ENCODE assay signal across 8 cellular contexts in genomic region chr10:24721254-24722106, GRCh38. TPM values are rescaled to one million over a fixed set of nuclear protein-coding genes. Genes with fewer than 3 reads are reported as not detected.
DNase-seq lines count a peak whose midpoint lies in the region; ATAC-seq and TF ChIP-seq lines count a peak whose summit lies in the region.

No MANE protein-coding gene starts in this region.

- DNase-seq in CD4-positive, CD25-positive, alpha-beta regulatory T cell, result no peak
- DNase-seq in LoVo (ENCODE audit: low spot score), result peak; percentile 26
- peak; percentile 48 for DNase-seq in dermis blood vessel endothelial cell
- peak; percentile 52 for DNase-seq in mesenchymal stem cell
- peak; percentile 46 for DNase-seq in transverse colon
- no peak for DNase-seq in NCI-H1930 (lab: John Stamatoyannopoulos, UW)
- no peak for DNase-seq in SKM-1 (lab: John Stamatoyannopoulos, UW; ENCODE audit: unreplicated experiment)

- no peaks in the 10 kb centered on the region for H3K9me3 ChIP-seq in CD4-positive, CD25-positive, alpha-beta regulatory T cell (ENCODE audit: control insufficient read depth in 2 of 2, low read length in 2 of 2)
- H3K9me3 ChIP-seq in mesenchymal stem cell (ENCODE audit: control insufficient read depth, low read length) (no peaks in the 10 kb centered on the region), transverse colon (no peaks in the 10 kb centered on the region)

- TF ChIP-seq CTCF in transverse colon (IDR thresholded peaks at IDR 0.05), result peak in 1 of 5 experiments; percentile 14

- H3K27ac Mint-ChIP-seq in CD4-positive, CD25-positive, alpha-beta regulatory T cell, result peak overlapping the region in 1 of 3 donors; percentile 93

- no peak overlapping the region for H3K27ac ChIP-seq in CD4-positive, CD25-positive, alpha-beta regulatory T cell (ENCODE audit: insufficient read depth, low read length, poor library complexity, severe bottlenecking)
- H3K27ac ChIP-seq in mesenchymal stem cell (ENCODE audit: low read length, poor library complexity, severe bottlenecking) (peak overlapping the region; percentile 45), transverse colon (peak overlapping the region; percentile 97 to 99 (median 98))

- no peak for ATAC-seq in CD4-positive, CD25-positive, alpha-beta regulatory T cell (ENCODE audit: low read depth in 2 of 2)
- no peak for ATAC-seq in GM21381 (IDR thresholded peaks at IDR 0.05; ENCODE audit: unreplicated experiment)

- peak overlapping the region; percentile 94 for H3K9ac ChIP-seq in mesenchymal stem cell (ENCODE audit: low read length)

- no peak overlapping the region for H2BK5ac ChIP-seq in mesenchymal stem cell (ENCODE audit: low read depth, low read length, poor library complexity, severe bottlenecking)

- peak overlapping the region in 1 of 2 experiments; percentile 67 for H3K23ac ChIP-seq in mesenchymal stem cell (ENCODE audit: low read length in 2 of 2)

- peak overlapping the region; percentile 19 for H4K8ac ChIP-seq in mesenchymal stem cell (ENCODE audit: low read length)

- peak overlapping the region; percentile 91 to 94 (median 92) for H3K4me3 Mint-ChIP-seq in CD4-positive, CD25-positive, alpha-beta regulatory T cell

- peaks cover 29% of the 10 kb centered on the region for H3K4me1 ChIP-seq in CD4-positive, CD25-positive, alpha-beta regulatory T cell (ENCODE audit: control insufficient read depth, insufficient read depth, low read length, poor library complexity, severe bottlenecking)
- H3K4me1 ChIP-seq in mesenchymal stem cell (ENCODE audit: control insufficient read depth, insufficient read depth, low read depth, low read length) (peaks cover 6% of the 10 kb centered on the region), transverse colon (peaks cover 5 to 58% (median 39%) of the 10 kb centered on the region in 4 donors)

- WGBS in mesenchymal stem cell, result 3% methylated on average over 32 of the region's 34 CpGs
- 22 to 26% methylated on average over 4 to 29 of the region's 34 CpGs for WGBS in transverse colon (ENCODE audit: low coverage in 1 of 2), 2 donors

- intact Hi-C loops in transverse colon (cut with DNase I; ENCODE audit: low total_unique reads), result no loop called here

- peaks cover 11% of the 10 kb centered on the region for H3K27me3 Mint-ChIP-seq in CD4-positive, CD25-positive, alpha-beta regulatory T cell

- peaks cover 8 to 29% (median 21%) of the 10 kb centered on the region in 4 donors for H3K4me1 Mint-ChIP-seq in CD4-positive, CD25-positive, alpha-beta regulatory T cell

- TF ChIP-seq EP300 in transverse colon (IDR thresholded peaks at IDR 0.05; ENCODE audit: low read depth), result no peak

- peak overlapping the region in 1 of 2 experiments; percentile 58 for H3K14ac ChIP-seq in mesenchymal stem cell (ENCODE audit: low read length in 2 of 2)

- H2BK15ac ChIP-seq in mesenchymal stem cell (ENCODE audit: low read depth, poor library complexity, severe bottlenecking), result no peak overlapping the region

- H3K36me3 Mint-ChIP-seq in CD4-positive, CD25-positive, alpha-beta regulatory T cell, result no peaks in the 10 kb centered on the region

- no peak overlapping the region for H4K91ac ChIP-seq in mesenchymal stem cell (ENCODE audit: low read length)

- H3K9me3 Mint-ChIP-seq in CD4-positive, CD25-positive, alpha-beta regulatory T cell, result no peaks in the 10 kb centered on the region

- H3K4me3 ChIP-seq in CD4-positive, CD25-positive, alpha-beta regulatory T cell (ENCODE audit: low read depth, low read length), result peak overlapping the region; percentile 32
- H3K4me3 ChIP-seq in mesenchymal stem cell (ENCODE audit: insufficient read depth in 1 of 2, low read depth in 1 of 2, low read length in 2 of 2) (peak overlapping the region; percentile 51 to 93), transverse colon (peak overlapping the region; percentile 27 to 93 (median 75))

- H2AK5ac ChIP-seq in mesenchymal stem cell (ENCODE audit: low read length, severe bottlenecking), result no peak overlapping the region

- H3K27me3 ChIP-seq in CD4-positive, CD25-positive, alpha-beta regulatory T cell (ENCODE audit: control insufficient read depth, insufficient read depth, low read length), result no peaks in the 10 kb centered on the region
- H3K27me3 ChIP-seq in mesenchymal stem cell (ENCODE audit: control insufficient read depth in 1 of 2, insufficient read depth in 1 of 2, low read length in 2 of 2), result no peaks in the 10 kb centered on the region
- no peaks in the 10 kb centered on the region for H3K27me3 ChIP-seq in transverse colon

- H2BK120ac ChIP-seq in mesenchymal stem cell (ENCODE audit: low read depth, low read length), result no peak overlapping the region

- TF ChIP-seq POLR2A in transverse colon (IDR thresholded peaks at IDR 0.05), result peak; percentile 15

- H3K18ac ChIP-seq in mesenchymal stem cell (ENCODE audit: low read depth in 1 of 2, low read length in 2 of 2), result peak overlapping the region; percentile 17 to 54

- H2AFZ ChIP-seq in mesenchymal stem cell (ENCODE audit: low read depth, low read length), result no peak overlapping the region

- H3K4ac ChIP-seq in mesenchymal stem cell (ENCODE audit: low read depth in 1 of 2, low read length in 2 of 2), result peak overlapping the region; percentile 6 to 47

- H2BK12ac ChIP-seq in mesenchymal stem cell (ENCODE audit: low read length in 2 of 2), result peak overlapping the region; percentile 12 to 84

- no peaks in the 10 kb centered on the region for H3K79me1 ChIP-seq in mesenchymal stem cell (replicated peaks; ENCODE audit: low read length, poor library complexity, severe bottlenecking)

- no peaks in the 10 kb centered on the region for H3K36me3 ChIP-seq in CD4-positive, CD25-positive, alpha-beta regulatory T cell (ENCODE audit: control insufficient read depth, insufficient read depth, low read length)
- H3K36me3 ChIP-seq in mesenchymal stem cell (ENCODE audit: control insufficient read depth in 1 of 2, insufficient read depth in 2 of 2, low read depth in 1 of 2, low read length in 2 of 2) (peaks cover 6 to 33% of the 10 kb centered on the region in 2 experiments), transverse colon (no peaks in the 10 kb centered on the region)

- in situ Hi-C loops in transverse colon (cut with MboI; ENCODE audit: low pct_ligation_motif_present in 1 of 4, low pct_unique_long_range_greater_than_20kb in 1 of 4, low sequenced_read_pairs in 3 of 4), result loop anchor here in 1 of 4 donors (10.0 kb wide), 1 partner anchor 293 kb away; the partner anchor contains the start of genes ENKUR and THNSL1

- peak overlapping the region; percentile 64 for H3K4me2 ChIP-seq in mesenchymal stem cell (ENCODE audit: low read length, poor library complexity, severe bottlenecking)

RNA-seq across cellular contexts. Expression of gene ARHGAP21, which starts 2.2 kb away (rescaled TPM):
- total RNA-seq in CD4-positive, CD25-positive, alpha-beta regulatory T cell, result 53.0 TPM
- polyA plus RNA-seq in CD4-positive, CD25-positive, alpha-beta regulatory T cell, result 10 to 100 TPM in 1 of 4 donors, 1 to 10 TPM in 3; 4.1 to 10.3 (median 6.8) TPM
- total RNA-seq in dermis blood vessel endothelial cell (92.2 and 118 TPM in 2 replicates), transverse colon (10 to 100 TPM; 62.8 to 94.1 (median 89.3) TPM)
- polyA plus RNA-seq in mesenchymal stem cell (2013, experiment 1 of 2), result 36.6 TPM
- 35.0 TPM for polyA plus RNA-seq in mesenchymal stem cell (2013, experiment 2 of 2)

Comparison
In these comparisons a context has a peak if more than half of its experiments do, and no peak if none do; other contexts are left out.
1. DNase-seq: peak in LoVo (single experiment), dermis blood vessel endothelial cell (single experiment), mesenchymal stem cell (single experiment) and transverse colon (single experiment); none in CD4-positive, CD25-positive, alpha-beta regulatory T cell (0 of 3), NCI-H1930 (0 of 2) and SKM-1 (single experiment).
2. Peak in every context shown above with its lines, with median percentiles within 50 percentile points of each other: H3K4me3 ChIP-seq.